8 cellular contexts compared by ENCODE assay signal in genomic region chr1:6646499-6647148, GRCh38. TPM values are rescaled to one million over a fixed set of nuclear protein-coding genes. Genes with fewer than 3 reads are reported as not detected.
DNase-seq lines count a peak whose midpoint lies in the region; ATAC-seq and TF ChIP-seq lines count a peak whose summit lies in the region.

No MANE protein-coding gene starts in this region.

- in situ Hi-C loops in astrocyte of the cerebellum (cut with HindIII; ENCODE audit: low sequenced_read_pairs), result no loop called here

- TF ChIP-seq EP300 in suprapubic skin (IDR thresholded peaks at IDR 0.05), result no peak

- ATAC-seq in GM18519 (IDR thresholded peaks at IDR 0.05; ENCODE audit: low FRiP score, unreplicated experiment) (no peak), GM21423 (IDR thresholded peaks at IDR 0.05; ENCODE audit: unreplicated experiment) (no peak)

- H3K27me3 ChIP-seq in suprapubic skin, result no peaks in the 10 kb centered on the region

- TF ChIP-seq CTCF in GM10248 (IDR thresholded peaks at IDR 0.05; ENCODE audit: control extremely low read depth, extremely low read depth, low read depth, missing control alignments), result peak; percentile 37
- TF ChIP-seq CTCF in astrocyte of the cerebellum (IDR thresholded peaks at IDR 0.05; ENCODE audit: low read depth, low read length, missing control alignments), result peak; percentile 63
- peak; percentile 57 to 62 for TF ChIP-seq CTCF in suprapubic skin (IDR thresholded peaks at IDR 0.05)

- H3K27ac ChIP-seq in suprapubic skin, result no peak overlapping the region

- POLR2A ChIA-PET in GM10248 (lab: Yijun Ruan, JAX), result interaction anchor here (0.5 kb wide), 1 partner anchor 20 kb away, joined by 3 read pairs; no protein-coding TSS in a partner anchor

- WGBS in suprapubic skin, result 55% methylated on average over 10 of the region's 10 CpGs

- H3K4me1 ChIP-seq in suprapubic skin, result no peaks in the 10 kb centered on the region

- H3K4me3 ChIP-seq in astrocyte of the cerebellum (ENCODE audit: low read depth, low read length) (no peak overlapping the region), suprapubic skin (no peak overlapping the region)

- no peaks in the 10 kb centered on the region for H3K9me3 ChIP-seq in suprapubic skin

- no peak for TF ChIP-seq POLR2A in suprapubic skin (IDR thresholded peaks at IDR 0.05)

- DNase-seq in Ammon's horn (ENCODE audit: low spot score), result peak; percentile 40
- DNase-seq in GM10248 (ENCODE audit: extremely low spot score), result peak; percentile 63
- peak; percentile 75 for DNase-seq in NCI-H2227 (lab: John Stamatoyannopoulos, UW; ENCODE audit: unreplicated experiment)
- DNase-seq in astrocyte of the cerebellum (ENCODE audit: low read depth), result peak; percentile 15
- DNase-seq in iPS-NIHi11 (ENCODE audit: low spot score), result peak; percentile 74
- no peak for DNase-seq in suprapubic skin (ENCODE audit: low spot score in 2 of 2)

- CTCF ChIA-PET in GM10248 (lab: Yijun Ruan, JAX), result interaction anchor here (0.6 to 13.5 kb wide), 32 partner anchors 9 to 220 kb away, joined by 3 to 123 read pairs (median 4); partner anchors contain the start of genes KLHL21, NOL9, PLEKHG5 and TAS1R1

- H3K36me3 ChIP-seq in suprapubic skin, result peaks cover 49% of the 10 kb centered on the region

RNA-seq across cellular contexts. Expression of gene THAP3, which starts 22.0 kb away (rescaled TPM):
- 10 to 100 TPM; 13.2 to 31.8 (median 24.8) TPM for total RNA-seq in suprapubic skin

RNA-seq across cellular contexts. Expression of gene PHF13, which starts 33.1 kb away (rescaled TPM):
- total RNA-seq in suprapubic skin, result 10 to 100 TPM; 12.6 to 21.7 (median 17.0) TPM

RNA-seq across cellular contexts. Expression of gene KLHL21, which starts 44.0 kb away (rescaled TPM):
- total RNA-seq in suprapubic skin, result 100 to 1,000 TPM; 105 to 125 (median 118) TPM

RNA-seq across cellular contexts. Expression of gene DNAJC11, which starts 55.0 kb away (rescaled TPM):
- 10 to 100 TPM; 22.9 to 53.0 (median 31.4) TPM for total RNA-seq in suprapubic skin

Comparison
In these comparisons a context has a peak if more than half of its experiments do, and no peak if none do; other contexts are left out.
1. DNase-seq: peak in Ammon's horn (single experiment), GM10248 (single experiment), NCI-H2227 (single experiment), astrocyte of the cerebellum (single experiment) and iPS-NIHi11 (single experiment); none in suprapubic skin (0 of 2).
2. Peak in every context shown above with its lines, with median percentiles within 50 percentile points of each other: CTCF ChIP-seq.